ENCODE assay signal across 29 cellular contexts in genomic region chr2:66828876-66829275, GRCh38.
DNase-seq lines count a peak whose midpoint lies in the region; ATAC-seq, FAIRE-seq and TF ChIP-seq lines count a peak whose summit lies in the region.
"Had no signal": no experiment of that assay in that cellular context is flagged by ENCODE, and none has a peak within 500 bp of the region (broad histone marks: within the 10 kb centered on the region; RNA-seq: fewer than 3 reads in every experiment).

No MANE protein-coding gene starts in this region.

- no peak overlapping the region for H2BK5ac ChIP-seq in IMR-90 (ENCODE audit: low read depth, low read length, poor library complexity, severe bottlenecking)

- no peak overlapping the region for H3K18ac ChIP-seq in IMR-90 (ENCODE audit: low read depth, low read length)

- no peak for TF ChIP-seq POLR2A in IMR-90 (IDR thresholded peaks at IDR 0.05; ENCODE audit: low read depth, low read length)
- TF ChIP-seq POLR2A in uterus (IDR thresholded peaks at IDR 0.05): no peak

- DNase-seq in IMR-90: no peak
- no peak for DNase-seq in mesothelial cell of epicardium (ENCODE audit: low spot score in 2 of 2, unreplicated experiment in 2 of 2)
- DNase-seq in uterus: no peak
- DNase-seq in NCI-H2081 treated with DMSO at 0.1 percent for 48 hours (lab: John Stamatoyannopoulos, UW): no peak
- DNase-seq in GM19239 (ENCODE audit: insufficient read length, low spot score): no peak
- no peak for DNase-seq in LoVo (ENCODE audit: low spot score)
- DNase-seq in ascending aorta (ENCODE audit: low spot score in 2 of 2): no peak
- DNase-seq: 8988T; ACHN; BE2C; C1 segment of cervical spinal cord; CD4-positive, alpha-beta memory T cell; CD4-positive, CD25-positive, alpha-beta regulatory T cell; CD8-positive, alpha-beta memory T cell; COR-L47; DMS 273 treated with DMSO at 0.1 percent for 48 hours; DMS153; DMS53; DMS79; DND-41; EL; GDM1 had no signal

- no peak for ATAC-seq in IMR-90 (ENCODE audit: low read depth)
- ATAC-seq: GM12878 had no signal

- H2BK20ac ChIP-seq in IMR-90 (ENCODE audit: low read depth, low read length): no peak overlapping the region

- H3K9ac ChIP-seq in IMR-90 (ENCODE audit: low read depth, low read length) (no peak overlapping the region), neural cell (ENCODE audit: low read length) (no peak overlapping the region)
- H3K9ac ChIP-seq: BLaER1 had no signal

- no peaks in the 10 kb centered on the region for H3K79me2 ChIP-seq in neural cell (replicated peaks; ENCODE audit: insufficient read depth, low read length)

- H2BK15ac ChIP-seq in IMR-90 (ENCODE audit: low read depth, low read length): no peak overlapping the region

- 0 out of 2 replicates have a peak overlapping the region, but pooled peaks have one; percentile 23 for H3K4ac ChIP-seq in IMR-90 (ENCODE audit: low read depth, low read length)

- H3K27ac ChIP-seq in IMR-90 (ENCODE audit: insufficient read depth, low read length) (no peak overlapping the region), neural cell (ENCODE audit: low read length) (no peak overlapping the region), uterus (peak overlapping the region; percentile 60 to 71), ascending aorta (no peak overlapping the region)
- H3K27ac ChIP-seq: BLaER1 had no signal

- in situ Hi-C loops in IMR-90 (cut with MboI; ENCODE audit: low sequenced_read_pairs): no loop called here

- peak; percentile 82 for TF ChIP-seq EP300 in neural cell (conservative IDR thresholded peaks at IDR 0.05; ENCODE audit: poor library complexity, severe bottlenecking)

- H3K27me3 ChIP-seq in IMR-90 (ENCODE audit: control insufficient read depth, insufficient read depth, low read length): no peaks in the 10 kb centered on the region
- H3K27me3 ChIP-seq in neural cell (ENCODE audit: insufficient read depth, low read depth, low read length): no peaks in the 10 kb centered on the region
- H3K27me3 ChIP-seq in uterus: no peaks in the 10 kb centered on the region
- H3K27me3 ChIP-seq in ascending aorta: no peaks in the 10 kb centered on the region
- H3K27me3 ChIP-seq: BE2C, BLaER1 had no signal

- POLR2A ChIA-PET in IMR-90 (lab: Charles Lee; ENCODE audit: unreplicated experiment): no interaction called here

- no peaks in the 10 kb centered on the region for H3K36me3 Mint-ChIP-seq in mesothelial cell of epicardium
- H3K36me3 Mint-ChIP-seq: CD14-positive monocyte; CD4-positive, alpha-beta memory T cell; CD4-positive, CD25-positive, alpha-beta regulatory T cell; CD8-positive, alpha-beta memory T cell had no signal

- H3K79me1 ChIP-seq in IMR-90 (ENCODE audit: low read depth in 1 of 2, low read length in 2 of 2): no peaks in the 10 kb centered on the region

- H3K9me3 Mint-ChIP-seq in mesothelial cell of epicardium: no peaks in the 10 kb centered on the region

- no peak overlapping the region for H2AK9ac ChIP-seq in IMR-90 (replicated peaks; ENCODE audit: low read depth, low read length, poor library complexity)

- peak overlapping the region; percentile 90 for H3K27ac Mint-ChIP-seq in mesothelial cell of epicardium
- H3K27ac Mint-ChIP-seq: CD14-positive monocyte; CD4-positive, alpha-beta memory T cell; CD4-positive, CD25-positive, alpha-beta regulatory T cell; CD8-positive, alpha-beta memory T cell had no signal

- no peak overlapping the region for H3K4me3 Mint-ChIP-seq in mesothelial cell of epicardium
- H3K4me3 Mint-ChIP-seq: CD14-positive monocyte; CD4-positive, alpha-beta memory T cell; CD4-positive, CD25-positive, alpha-beta regulatory T cell; CD8-positive, alpha-beta memory T cell had no signal

- no peak overlapping the region for H4K5ac ChIP-seq in IMR-90 (ENCODE audit: low read depth, low read length)

- H3K4me3 ChIP-seq in IMR-90 (ENCODE audit: insufficient read depth, low read depth, low read length): no peak overlapping the region
- H3K4me3 ChIP-seq in neural cell (ENCODE audit: low read length): no peak overlapping the region
- H3K4me3 ChIP-seq in uterus: no peak overlapping the region
- H3K4me3 ChIP-seq in ascending aorta: no peak overlapping the region
- H3K4me3 ChIP-seq: BLaER1, GM12878 had no signal

- no peak overlapping the region for H3K56ac ChIP-seq in IMR-90 (ENCODE audit: extremely low read depth, insufficient read depth, low read length)

- TF ChIP-seq CTCF in IMR-90 (conservative IDR thresholded peaks at IDR 0.05; ENCODE audit: low read depth, low read length) (no peak), mesothelial cell of epicardium (IDR thresholded peaks at IDR 0.05; ENCODE audit: unreplicated experiment) (no peak), neural cell (IDR thresholded peaks at IDR 0.05; ENCODE audit: poor library complexity, severe bottlenecking) (no peak), uterus (IDR thresholded peaks at IDR 0.05) (no peak), ascending aorta (IDR thresholded peaks at IDR 0.05) (no peak)

- no peaks in the 10 kb centered on the region for H3F3A ChIP-seq in neural cell (ENCODE audit: insufficient read depth, low read length, poor library complexity, severe bottlenecking)

- H3K9me2 ChIP-seq in neural cell (ENCODE audit: insufficient read depth, low read length): no peaks in the 10 kb centered on the region

- H3K14ac ChIP-seq in IMR-90 (replicated peaks; ENCODE audit: low read depth, low read length): no peak overlapping the region

- TF ChIP-seq RAD21 in IMR-90 (IDR thresholded peaks at IDR 0.05; ENCODE audit: low read length) (no peak), neural cell (conservative IDR thresholded peaks at IDR 0.05) (no peak)

- H3K23ac ChIP-seq in IMR-90 (ENCODE audit: low read depth, low read length): no peak overlapping the region

- H3K4me2 ChIP-seq in IMR-90 (ENCODE audit: low read depth, low read length): no peak overlapping the region
- no peak overlapping the region for H3K4me2 ChIP-seq in neural cell (ENCODE audit: low read length)
- H3K4me2 ChIP-seq: BLaER1 had no signal

- H4K8ac ChIP-seq in IMR-90 (ENCODE audit: low read depth in 2 of 2, low read length in 2 of 2): no peak overlapping the region

- H4K20me1 ChIP-seq in IMR-90 (ENCODE audit: insufficient read depth, low read length) (no peaks in the 10 kb centered on the region), neural cell (ENCODE audit: insufficient read depth) (no peaks in the 10 kb centered on the region)
- H4K20me1 ChIP-seq: BLaER1 had no signal

- H2AFZ ChIP-seq in IMR-90 (replicated peaks; ENCODE audit: low read length, poor library complexity) (no peak overlapping the region), neural cell (ENCODE audit: low read depth, low read length) (no peak overlapping the region)

- H2AK5ac ChIP-seq in IMR-90 (ENCODE audit: low read depth, low read length): no peak overlapping the region

- H3K36me3 ChIP-seq in IMR-90 (ENCODE audit: control insufficient read depth, insufficient read depth, low read length) (no peaks in the 10 kb centered on the region), neural cell (ENCODE audit: insufficient read depth, low read length) (no peaks in the 10 kb centered on the region), uterus (no peaks in the 10 kb centered on the region), ascending aorta (no peaks in the 10 kb centered on the region)
- H3K36me3 ChIP-seq: BE2C, BLaER1 had no signal

- peaks cover 4% of the 10 kb centered on the region for H3K4me1 ChIP-seq in IMR-90 (ENCODE audit: control insufficient read depth, insufficient read depth, low read length)
- H3K4me1 ChIP-seq in uterus: no peaks in the 10 kb centered on the region
- H3K4me1 ChIP-seq in ascending aorta: no peaks in the 10 kb centered on the region
- H3K4me1 ChIP-seq: BE2C, BLaER1 had no signal

- H3K27me3 Mint-ChIP-seq in mesothelial cell of epicardium (ENCODE audit: low read depth): no peaks in the 10 kb centered on the region
- H3K27me3 Mint-ChIP-seq: CD4-positive, alpha-beta memory T cell; CD4-positive, CD25-positive, alpha-beta regulatory T cell; CD8-positive, alpha-beta memory T cell had no signal

- FAIRE-seq in GM19239 (lab: Jason Lieb, UNC): no peak
- FAIRE-seq: A204.1, GM12878, GM12892, GM18507 had no signal

- no CpG with 5 or more reads among the region's 3 CpGs for WGBS in IMR-90 (ENCODE audit: extremely low coverage in 2 of 2, insufficient read length in 1 of 2), 2 experiments

- CTCF ChIA-PET in IMR-90 (lab: Yijun Ruan, JAX): no interaction called here

- dilution Hi-C loops in IMR-90 (cut with HindIII; ENCODE audit: low sequenced_read_pairs, unreplicated experiment): no loop called here

- H3K4me1 Mint-ChIP-seq in mesothelial cell of epicardium: peaks cover 67% of the 10 kb centered on the region
- H3K4me1 Mint-ChIP-seq: CD14-positive monocyte; CD4-positive, alpha-beta memory T cell; CD4-positive, CD25-positive, alpha-beta regulatory T cell; CD8-positive, alpha-beta memory T cell had no signal

- no TSS peak for BruUV-seq in IMR-90 (replicated peaks; lab: Mats Ljungman, UMichigan)

- intact Hi-C loops in IMR-90 (cut with micrococcal nuclease): no loop called here
- intact Hi-C loops in uterus (cut with DNase I; ENCODE audit: low total_unique reads): no loop called here
- intact Hi-C loops in ascending aorta (cut with DNase I): no loop called here

- H2BK120ac ChIP-seq in IMR-90 (ENCODE audit: low read depth, low read length): no peak overlapping the region

- no peak overlapping the region for H4K91ac ChIP-seq in IMR-90 (ENCODE audit: insufficient read depth, low read depth, low read length)

- no peaks in the 10 kb centered on the region for H3K9me1 ChIP-seq in IMR-90 (ENCODE audit: insufficient read depth, low read length)

- H3K9me3 ChIP-seq in IMR-90 (ENCODE audit: control insufficient read depth, insufficient read depth, low read length) (no peaks in the 10 kb centered on the region), neural cell (ENCODE audit: low read length) (no peaks in the 10 kb centered on the region), uterus (no peaks in the 10 kb centered on the region), ascending aorta (no peaks in the 10 kb centered on the region)
- H3K9me3 ChIP-seq: BE2C, BLaER1 had no signal

TF ChIP-seq in IMR-90, 13 proteins besides CTCF, POLR2A, EP300 and RAD21 (continues in another document):
- TF ChIP-seq CHD1 (IDR thresholded peaks at IDR 0.05; ENCODE audit: low read depth, low read length) (no peak), MAZ (IDR thresholded peaks at IDR 0.05; ENCODE audit: borderline replicate concordance, low read depth, low read length) (no peak), MXI1 (IDR thresholded peaks at IDR 0.05; ENCODE audit: borderline replicate concordance, low read depth, low read length) (no peak), FOS (IDR thresholded peaks at IDR 0.05; ENCODE audit: low read depth, low read length) (no peak)

TF ChIP-seq in neural cell, 6 proteins besides CTCF, POLR2A, EP300 and RAD21:
- peak; percentile 51 for TF ChIP-seq POLR2AphosphoS5 (IDR thresholded peaks at IDR 0.05)
- TF ChIP-seq SMC3 (conservative IDR thresholded peaks at IDR 0.05; ENCODE audit: poor library complexity): no peak

Comparison
In these comparisons a context has a peak if more than half of its experiments do, and no peak if none do; other contexts are left out.
1. H3K27ac ChIP-seq: peak in uterus (2 of 2); none in IMR-90 (single experiment), neural cell (single experiment) and ascending aorta (0 of 2).